10 cellular contexts compared by ENCODE assay signal in genomic region chr20:252801-253200, GRCh38. TPM values are rescaled to one million over a fixed set of nuclear protein-coding genes. Genes with fewer than 3 reads are reported as not detected.
"Had no signal": no experiment of that assay in that cellular context is flagged by ENCODE, and none has a peak within 500 bp of the region (broad histone marks: within the 10 kb centered on the region; RNA-seq: fewer than 3 reads in every experiment).

No MANE protein-coding gene starts in this region.

- DNase-seq: GM23248, GOT3, H7, IMR-90, KG1 had no signal

- H3K4me3 ChIP-seq: GM23248, HAP-1, K562 had no signal

- ATAC-seq: HCT116, K562 had no signal

RNA-seq across cellular contexts. Expression of gene DEFB132, which starts 4.7 kb away (rescaled TPM):
- total RNA-seq: GM23248, H4, H7, HT-29, IMR-90, K562 had no signal

RNA-seq across cellular contexts. Expression of gene DEFB129, which starts 25.7 kb away (rescaled TPM):
- total RNA-seq: GM23248, H4, H7, HT-29, IMR-90, K562 had no signal
